In genomic region chr1:2232916-2233438, GRCh38 we compare ENCODE assay signal across 8 cellular contexts. TPM values are rescaled to one million over a fixed set of nuclear protein-coding genes. Genes with fewer than 3 reads are reported as not detected.
A peak's percentile ranks its signal among the peaks of the same experiment; 100 is the strongest.
DNase-seq lines count a peak whose midpoint lies in the region; ATAC-seq and TF ChIP-seq lines count a peak whose summit lies in the region.

No MANE protein-coding gene starts in this region.

- H3K79me2 ChIP-seq in GM23248 (ENCODE audit: insufficient read depth): peaks cover 91% of the 10 kb centered on the region
- peaks cover 86% of the 10 kb centered on the region for H3K79me2 ChIP-seq in MM.1S (ENCODE audit: low read length)

- 17 to 31% methylated on average over 19 to 23 of the region's 23 CpGs for WGBS in GM23248 (ENCODE audit: low coverage in 1 of 2, low lambda C conversion rate in 2 of 2, missing lambda C conversion rate in 2 of 2), 2 experiments

- peaks cover 8% of the 10 kb centered on the region; the same call in 1 of the 2 replicates for H4K20me1 ChIP-seq in GM23248 (ENCODE audit: insufficient read depth)
- no peaks in the 10 kb centered on the region for H4K20me1 ChIP-seq in MM.1S (ENCODE audit: insufficient read depth, low read length)

- TF ChIP-seq CTCF in fibroblast of the aortic adventitia (IDR thresholded peaks at IDR 0.05; ENCODE audit: insufficient read depth, low read length) (no peak), MM.1S (IDR thresholded peaks at IDR 0.05; ENCODE audit: low read length) (no peak)

- H3K27ac ChIP-seq in GM23248: peak overlapping the region; percentile 96
- no peak overlapping the region for H3K27ac ChIP-seq in MM.1S (ENCODE audit: low read length)

- ATAC-seq in HG03342 (IDR thresholded peaks at IDR 0.05; ENCODE audit: unreplicated experiment) (no peak), GM21576 (IDR thresholded peaks at IDR 0.05; ENCODE audit: unreplicated experiment) (no peak)

- H3K4me1 Mint-ChIP-seq in activated CD4-positive, alpha-beta memory T cell treated with anti-CD3 and anti-CD28 coated beads for 36 hours (ENCODE audit: low read depth): peaks cover 55% of the 10 kb centered on the region

- H3K27ac Mint-ChIP-seq in activated CD4-positive, alpha-beta memory T cell treated with anti-CD3 and anti-CD28 coated beads for 36 hours: peak overlapping the region; percentile 94

- peaks cover 26% of the 10 kb centered on the region for H3F3A ChIP-seq in GM23248 (ENCODE audit: insufficient read depth)
- H3F3A ChIP-seq in MM.1S (ENCODE audit: insufficient read depth, low read length): no peaks in the 10 kb centered on the region

- in situ Hi-C loops in GM23248 (cut with MboI): no loop called here

- no peaks in the 10 kb centered on the region for H3K9me3 ChIP-seq in GM23248 (ENCODE audit: low read depth)
- no peaks in the 10 kb centered on the region for H3K9me3 ChIP-seq in MM.1S (replicated peaks; ENCODE audit: insufficient read depth, low read length)

- peak overlapping the region; percentile 99 for H3K4me3 Mint-ChIP-seq in activated CD4-positive, alpha-beta memory T cell treated with anti-CD3 and anti-CD28 coated beads for 36 hours

- H3K9ac ChIP-seq in GM23248: peak overlapping the region; percentile 97
- H3K9ac ChIP-seq in MM.1S (ENCODE audit: low read length): no peak overlapping the region

- no peaks in the 10 kb centered on the region for H3K27me3 Mint-ChIP-seq in activated CD4-positive, alpha-beta memory T cell treated with anti-CD3 and anti-CD28 coated beads for 36 hours

- DNase-seq in GM23248: peak; percentile 47
- DNase-seq in activated CD4-positive, alpha-beta memory T cell treated with anti-CD3 and anti-CD28 coated beads for 36 hours: peak; percentile 24
- no peak for DNase-seq in fibroblast of the aortic adventitia (ENCODE audit: low read depth)
- DNase-seq in retina: peak; percentile 54
- no peak for DNase-seq in posterior vena cava (ENCODE audit: low spot score)
- DNase-seq in MM.1S: no peak

- intact Hi-C loops in activated CD4-positive, alpha-beta memory T cell treated with anti-CD3 and anti-CD28 coated beads for 36 hours (cut with micrococcal nuclease): loop anchor here (1.0 kb wide), 1 partner anchor 67 kb away; no protein-coding TSS in a partner anchor
- intact Hi-C loops in posterior vena cava (cut with DNase I): loop anchor here (5.0 kb wide), 3 partner anchors 41 to 84 kb away; partner anchors contain the start of gene FAAP20 (in 1 of the 2)

- H3K9me2 ChIP-seq in GM23248 (ENCODE audit: insufficient read depth) (no peaks in the 10 kb centered on the region), MM.1S (replicated peaks; ENCODE audit: insufficient read depth, low read length) (no peaks in the 10 kb centered on the region)

- H3K36me3 ChIP-seq in GM23248 (ENCODE audit: low read depth) (no peaks in the 10 kb centered on the region), MM.1S (replicated peaks; ENCODE audit: insufficient read depth, low read length) (no peaks in the 10 kb centered on the region)

- no peaks in the 10 kb centered on the region for H3K9me3 Mint-ChIP-seq in activated CD4-positive, alpha-beta memory T cell treated with anti-CD3 and anti-CD28 coated beads for 36 hours

- peaks cover 34% of the 10 kb centered on the region for H3K36me3 Mint-ChIP-seq in activated CD4-positive, alpha-beta memory T cell treated with anti-CD3 and anti-CD28 coated beads for 36 hours

- H3K4me1 ChIP-seq in GM23248 (ENCODE audit: insufficient read depth) (peaks cover 48% of the 10 kb centered on the region), MM.1S (ENCODE audit: low read length) (peaks cover 14% of the 10 kb centered on the region; the same call in 1 of the 2 replicates)

- POLR2A ChIA-PET in activated CD4-positive, alpha-beta memory T cell treated with anti-CD3 and anti-CD28 coated beads for 36 hours (lab: Charles Lee): interaction anchor here (1.2 to 2.4 kb wide), 3 partner anchors 23 to 159 kb away, joined by 4 to 7 read pairs (median 4); partner anchors contain the start of genes MORN1 and RER1

- H3K4me2 ChIP-seq in GM23248 (ENCODE audit: unreplicated experiment): peak overlapping the region; percentile 93
- no peak overlapping the region for H3K4me2 ChIP-seq in MM.1S (ENCODE audit: low read depth, low read length)

- H2AFZ ChIP-seq in GM23248 (no peak overlapping the region), MM.1S (ENCODE audit: low read length) (no peak overlapping the region)

- H3K4me3 ChIP-seq in GM23248 (peak overlapping the region; percentile 90), fibroblast of the aortic adventitia (ENCODE audit: low read depth, low read length) (peak overlapping the region; percentile 88), MM.1S (ENCODE audit: low read length) (no peak overlapping the region)

- no peaks in the 10 kb centered on the region for H3K27me3 ChIP-seq in GM23248 (replicated peaks; ENCODE audit: insufficient read depth)
- H3K27me3 ChIP-seq in MM.1S (replicated peaks; ENCODE audit: insufficient read depth, low read length): no peaks in the 10 kb centered on the region

- CTCF ChIA-PET in activated CD4-positive, alpha-beta memory T cell treated with anti-CD3 and anti-CD28 coated beads for 36 hours (lab: Charles Lee): interaction anchor here (1.1 to 7.8 kb wide), 3 partner anchors 38 to 149 kb away, joined by 6 to 45 read pairs (median 18); partner anchors contain the start of gene FAAP20

RNA-seq across cellular contexts. Expression of gene SKI, which starts 4.9 kb away (rescaled TPM):
- 23.1 and 26.8 TPM in 2 replicates for total RNA-seq in GM23248 (2014; rRNA removed; shearing (Covaris generic))
- polyA plus RNA-seq in GM23248 (2016; fragmentation: Nextera tagmentation; extraction: Ambion mirVana): 3.8 and 4.0 TPM in 2 replicates
- total RNA-seq in activated CD4-positive, alpha-beta memory T cell treated with anti-CD3 and anti-CD28 coated beads for 36 hours: 10 to 100 TPM; 28.3 to 28.9 TPM
- total RNA-seq in fibroblast of the aortic adventitia (ENCODE audit: low replicate concordance) (28.1 and 36.6 TPM in 2 replicates), posterior vena cava (100 to 1,000 TPM; 104 to 111 TPM)

RNA-seq across cellular contexts. Expression of gene FAAP20, which starts 38.4 kb away (rescaled TPM):
- total RNA-seq in GM23248 (2014; rRNA removed; shearing (Covaris generic)): 33.4 and 34.5 TPM in 2 replicates
- 122 and 127 TPM in 2 replicates for polyA plus RNA-seq in GM23248 (2016; fragmentation: Nextera tagmentation; extraction: Ambion mirVana)
- total RNA-seq in activated CD4-positive, alpha-beta memory T cell treated with anti-CD3 and anti-CD28 coated beads for 36 hours: 10 to 100 TPM; 64.9 to 69.8 TPM
- total RNA-seq in fibroblast of the aortic adventitia (ENCODE audit: low replicate concordance) (18.5 and 23.2 TPM in 2 replicates), posterior vena cava (10 to 100 TPM; 50.7 to 52.9 TPM)

Comparison
In these comparisons a context has a peak if more than half of its experiments do, and no peak if none do; other contexts are left out.
1. DNase-seq: peak in GM23248 (single experiment), activated CD4-positive, alpha-beta memory T cell treated with anti-CD3 and anti-CD28 coated beads for 36 hours (single experiment) and retina (single experiment); none in fibroblast of the aortic adventitia (single experiment), posterior vena cava (single experiment) and MM.1S (single experiment).